In genomic region chr3:4782095-4782494, GRCh38 we compare ENCODE assay signal across 26 cellular contexts.
"Had no signal": no experiment of that assay in that cellular context is flagged by ENCODE, and none has a peak within 500 bp of the region (broad histone marks: within the 10 kb centered on the region; RNA-seq: fewer than 3 reads in every experiment).

No MANE protein-coding gene starts in this region.

- H3K27ac ChIP-seq: brain microvascular endothelial cell, epithelial cell of prostate, foreskin keratinocyte, gastrocnemius medialis had no signal

- H3K4me3 ChIP-seq: gastrocnemius medialis, heart left ventricle had no signal

- H3K4me1 Mint-ChIP-seq: central memory CD8-positive, alpha-beta T cell had no signal

- H3K9me3 ChIP-seq: gastrocnemius medialis, heart left ventricle had no signal

- H3K9me3 Mint-ChIP-seq: activated naive CD4-positive, alpha-beta T cell treated with anti-CD3 and anti-CD28 coated beads, Interleukin-2, amount 10 ng/mL, durations not matched to agents 7 days and 5 days; activated naive CD4-positive, alpha-beta T cell treated with anti-CD3 and anti-CD28 coated beads, Interleukin-2, amount 50 U/mL, for 72 hours; activated T-cell treated with anti-CD3 and anti-CD28 coated beads, Interleukin-2, amount 50 U/mL, for 24 hours; activated T-cell treated with anti-CD3 and anti-CD28 coated beads, Interleukin-2, amount 50 U/mL, for 72 hours; central memory CD8-positive, alpha-beta T cell; effector memory CD8-positive, alpha-beta T cell had no signal

- H3K27me3 ChIP-seq: brain microvascular endothelial cell, gastrocnemius medialis, heart left ventricle had no signal

- ATAC-seq: activated CD4-positive, alpha-beta T cell treated with anti-CD3 and anti-CD28 coated beads for 36 hours; activated naive CD4-positive, alpha-beta T cell treated with anti-CD3 and anti-CD28 coated beads, Interleukin-2, amount 50 U/mL, for 72 hours; activated T-cell treated with anti-CD3 and anti-CD28 coated beads, Interleukin-2, amount 50 U/mL, for 72 hours; effector memory CD8-positive, alpha-beta T cell; gastrocnemius medialis had no signal

- H3K27ac Mint-ChIP-seq: activated CD4-positive, alpha-beta T cell treated with anti-CD3 and anti-CD28 coated beads for 36 hours; activated naive CD4-positive, alpha-beta T cell treated with anti-CD3 and anti-CD28 coated beads, Interleukin-2, amount 10 ng/mL, durations not matched to agents 7 days and 5 days; activated naive CD4-positive, alpha-beta T cell treated with anti-CD3 and anti-CD28 coated beads, Interleukin-2, amount 50 U/mL, for 72 hours; activated naive CD8-positive, alpha-beta T cell treated with anti-CD3 and anti-CD28 coated beads, Interleukin-2, amount 10 ng/mL, durations not matched to agents 7 days and 5 days; activated T-cell treated with anti-CD3 and anti-CD28 coated beads, Interleukin-2, amount 50 U/mL, for 24 hours; activated T-cell treated with anti-CD3 and anti-CD28 coated beads, Interleukin-2, amount 50 U/mL, for 72 hours; effector memory CD8-positive, alpha-beta T cell had no signal

- H3K4me3 Mint-ChIP-seq: activated CD4-positive, alpha-beta T cell treated with anti-CD3 and anti-CD28 coated beads for 36 hours; activated naive CD4-positive, alpha-beta T cell treated with anti-CD3 and anti-CD28 coated beads, Interleukin-2, amount 10 ng/mL, durations not matched to agents 7 days and 5 days; activated naive CD8-positive, alpha-beta T cell treated with anti-CD3 and anti-CD28 coated beads, Interleukin-2, amount 10 ng/mL, durations not matched to agents 7 days and 5 days; activated T-cell treated with anti-CD3 and anti-CD28 coated beads, Interleukin-2, amount 50 U/mL, for 24 hours; activated T-cell treated with anti-CD3 and anti-CD28 coated beads, Interleukin-2, amount 50 U/mL, for 72 hours; central memory CD8-positive, alpha-beta T cell; effector memory CD8-positive, alpha-beta T cell had no signal

- H3K27me3 Mint-ChIP-seq: activated CD4-positive, alpha-beta T cell treated with anti-CD3 and anti-CD28 coated beads for 36 hours; activated naive CD4-positive, alpha-beta T cell treated with anti-CD3 and anti-CD28 coated beads, Interleukin-2, amount 10 ng/mL, durations not matched to agents 7 days and 5 days; activated naive CD8-positive, alpha-beta T cell treated with anti-CD3 and anti-CD28 coated beads, Interleukin-2, amount 10 ng/mL, durations not matched to agents 7 days and 5 days; activated T-cell treated with anti-CD3 and anti-CD28 coated beads, Interleukin-2, amount 50 U/mL, for 24 hours; central memory CD8-positive, alpha-beta T cell; effector memory CD8-positive, alpha-beta T cell had no signal

- DNase-seq: activated CD4-positive, alpha-beta T cell treated with anti-CD3 and anti-CD28 coated beads for 36 hours; activated CD4-positive, alpha-beta T cell treated with anti-CD3 and anti-CD28 coated beads, Interleukin-2, amount 50 U/mL, for 1 hour; activated CD4-positive, alpha-beta T cell treated with anti-CD3 and anti-CD28 coated beads, Interleukin-2, amount 50 U/mL, for 48 hours; activated CD4-positive, CD25-positive, alpha-beta regulatory T cell; activated CD4-positive, CD25-positive, alpha-beta regulatory T cell treated with anti-CD3 and anti-CD28 coated beads, Interleukin-2, amount 50 U/mL, for 72 hours; activated CD8-positive, alpha-beta memory T cell treated with anti-CD3 and anti-CD28 coated beads, Interleukin-2, amount 50 U/mL, for 48 hours; activated gamma-delta T cell; activated naive CD4-positive, alpha-beta T cell; activated naive CD4-positive, alpha-beta T cell treated with anti-CD3 and anti-CD28 coated beads, Interleukin-2, amount 10 ng/mL, durations not matched to agents 7 days and 5 days; activated naive CD8-positive, alpha-beta T cell treated with anti-CD3 and anti-CD28 coated beads, Interleukin-2, amount 10 ng/mL, durations not matched to agents 7 days and 5 days; activated T-cell treated with anti-CD3 and anti-CD28 coated beads for 4 hours; activated T-cell treated with anti-CD3 and anti-CD28 coated beads, Interleukin-2, amount 50 U/mL, for 24 hours; activated T-cell treated with anti-CD3 and anti-CD28 coated beads, Interleukin-2, amount 50 U/mL, for 72 hours; brain microvascular endothelial cell; cortex of kidney; dermis blood vessel endothelial cell; effector CD4-positive, alpha-beta T cell; effector memory CD8-positive, alpha-beta T cell; foreskin keratinocyte; gastrocnemius medialis; glutamatergic neuron; heart left ventricle; T-helper 2 cell had no signal

- H3K36me3 ChIP-seq: brain microvascular endothelial cell, gastrocnemius medialis had no signal
